In the genomic region with DNA sequence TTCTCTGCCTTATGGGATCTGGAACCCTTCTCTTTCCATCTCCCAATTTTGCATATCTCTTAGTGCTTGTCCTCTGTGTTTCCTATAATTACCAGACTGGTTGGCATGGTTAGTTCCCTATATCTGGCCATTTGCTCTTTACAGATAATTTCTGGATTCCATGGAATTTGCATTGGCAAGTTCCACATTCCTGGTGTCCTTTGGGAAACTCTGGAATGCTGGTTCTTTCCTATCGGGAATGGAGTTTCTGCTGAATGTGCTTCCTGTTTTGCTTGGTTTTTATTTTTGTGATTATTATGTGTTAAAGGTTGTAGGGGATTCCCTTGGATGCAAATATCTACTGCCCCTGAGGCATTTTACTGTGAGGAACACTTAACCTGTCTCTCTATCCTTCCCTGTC, we compare ENCODE assay signal across 18 cellular contexts.
DNase-seq lines count a peak whose midpoint lies in the region; ATAC-seq, FAIRE-seq and TF ChIP-seq lines count a peak whose summit lies in the region.
"Had no signal": no experiment of that assay in that cellular context is flagged by ENCODE, and none has a peak within 500 bp of the region (broad histone marks: within the 10 kb centered on the region; RNA-seq: fewer than 3 reads in every experiment).

No MANE protein-coding gene starts in this region.

- H3K4me1 ChIP-seq in K562 (replicated peaks in 1 of 2; ENCODE audit: control insufficient read depth in 2 of 2, insufficient read depth in 2 of 2, low read length in 2 of 2), result peaks cover 4 to 30% of the 10 kb centered on the region in 2 experiments; a peak in 4 of 5 replicates
- peaks cover 0 to 21% (median 0%) of the 10 kb centered on the region in 3 donors for H3K4me1 ChIP-seq in esophagus squamous epithelium
- H3K4me1 ChIP-seq: Peyer's patch had no signal

- no peak overlapping the region for H2AFZ ChIP-seq in K562 (ENCODE audit: low read depth, low read length)

- no peak for FAIRE-seq in K562 (lab: Jason Lieb, UNC)

- H3K27ac ChIP-seq in K562 (ENCODE audit: extremely low read depth, low read depth, low read length), result no peak overlapping the region
- no peak overlapping the region for H3K27ac ChIP-seq in esophagus squamous epithelium
- H3K27ac ChIP-seq: BLaER1, Peyer's patch had no signal

- no peak overlapping the region for H3K4me2 ChIP-seq in K562 (ENCODE audit: insufficient read depth, low read length)
- H3K4me2 ChIP-seq: BLaER1 had no signal

- H3K27me3 ChIP-seq in K562 (ENCODE audit: control insufficient read depth in 2 of 2, insufficient read depth in 2 of 2, low read length in 2 of 2) (no peaks in the 10 kb centered on the region), esophagus squamous epithelium (no peaks in the 10 kb centered on the region)
- H3K27me3 ChIP-seq: BLaER1, Peyer's patch had no signal

- TF ChIP-seq CTCF in K562 (IDR thresholded peaks at IDR 0.05 in 2 of 3, conservative IDR thresholded peaks at IDR 0.05 in 1 of 3; ENCODE audit: insufficient read depth in 2 of 3, low read depth in 1 of 3, low read length in 3 of 3), result no peak
- TF ChIP-seq CTCF in esophagus squamous epithelium (IDR thresholded peaks at IDR 0.05), result no peak
- no peak for TF ChIP-seq CTCF in GM13976 (IDR thresholded peaks at IDR 0.05; ENCODE audit: borderline replicate concordance, control extremely low read depth, extremely low read depth, insufficient read depth, missing control alignments)

- no peaks in the 10 kb centered on the region for H3K36me3 ChIP-seq in K562 (ENCODE audit: control insufficient read depth, insufficient read depth, low read length)
- H3K36me3 ChIP-seq in esophagus squamous epithelium, result no peaks in the 10 kb centered on the region
- H3K36me3 ChIP-seq: BLaER1, Peyer's patch had no signal

- 100% methylated on average over 1 of the region's 1 CpG for WGBS in K562 (ENCODE audit: insufficient coverage, low coverage, missing lambda C conversion rate)
- 71 to 90% methylated on average over 1 of the region's 1 CpG for WGBS in esophagus squamous epithelium, 2 donors

- H3K9ac ChIP-seq in K562 (ENCODE audit: insufficient read depth in 1 of 2, low read depth in 2 of 2, low read length in 2 of 2), result no peak overlapping the region
- H3K9ac ChIP-seq: BLaER1 had no signal

- in situ Hi-C loops in K562 (cut with MboI), result no loop called here
- in situ Hi-C loops in GM13976 (cut with MboI; ENCODE audit: low sequenced_read_pairs, unreplicated experiment), result no loop called here

- BruUV-seq in K562 (replicated peaks; lab: Mats Ljungman, UMichigan), result no TSS peak

- H4K20me1 ChIP-seq in K562 (replicated peaks; ENCODE audit: control insufficient read depth, insufficient read depth, low read length), result no peaks in the 10 kb centered on the region
- H4K20me1 ChIP-seq: BLaER1 had no signal

- TF ChIP-seq EP300 in K562 (IDR thresholded peaks at IDR 0.05; ENCODE audit: low read length), result no peak

- POLR2A ChIA-PET in K562 (lab: Yijun Ruan, JAX), result interaction anchor here (0.8 to 1.7 kb wide), 2 partner anchors 7 to 65 kb away, joined by 3 to 8 read pairs; no protein-coding TSS in a partner anchor

- ATAC-seq in K562 (no peak), HG03175 (IDR thresholded peaks at IDR 0.05; ENCODE audit: unreplicated experiment) (no peak), GM18502 (IDR thresholded peaks at IDR 0.05; ENCODE audit: poor library complexity, unreplicated experiment) (no peak)
- ATAC-seq: HCT116 had no signal

- no peaks in the 10 kb centered on the region for H3K9me1 ChIP-seq in K562 (ENCODE audit: control insufficient read depth, insufficient read depth, low read length)

- CTCF ChIA-PET in K562 (lab: Yijun Ruan, JAX; ENCODE audit: low intra/inter-chr PET ratio), result no interaction called here

- intact Hi-C loops in K562 (cut with micrococcal nuclease), result no loop called here
- intact Hi-C loops in esophagus squamous epithelium (cut with DNase I), result no loop called here

- no peaks in the 10 kb centered on the region for H3K9me3 ChIP-seq in K562 (replicated peaks; ENCODE audit: control insufficient read depth, insufficient read depth, low read depth, low read length)
- H3K9me3 ChIP-seq in esophagus squamous epithelium, result no peaks in the 10 kb centered on the region
- H3K9me3 ChIP-seq: BLaER1, Peyer's patch had no signal

- TF ChIP-seq POLR2A in K562 (conservative IDR thresholded peaks at IDR 0.05) (no peak), esophagus squamous epithelium (IDR thresholded peaks at IDR 0.05) (no peak)

- no peaks in the 10 kb centered on the region for H3K79me2 ChIP-seq in K562 (ENCODE audit: control insufficient read depth, insufficient read depth, low read length)

- H3K4me3 ChIP-seq in K562 (no peak overlapping the region), esophagus squamous epithelium (no peak overlapping the region)
- H3K4me3 ChIP-seq: BLaER1, Peyer's patch had no signal

- no peak for TF ChIP-seq RAD21 in K562 (CRISPR knock-in tag; conservative IDR thresholded peaks at IDR 0.05 in 1 of 2, IDR thresholded peaks at IDR 0.05 in 1 of 2)

- DNase-seq in EL (peak; percentile 2), K562 (ENCODE audit: extremely low read depth in 1 of 4, low spot score in 3 of 4) (no peak), foreskin melanocyte (peak; percentile 10), pulmonary artery endothelial cell (ENCODE audit: low read depth, low spot score) (peak; percentile 5), esophagus squamous epithelium (lab: John Stamatoyannopoulos, UW) (no peak), GM13976 (ENCODE audit: low spot score) (no peak)
- DNase-seq: CD8-positive, alpha-beta memory T cell; MM.1S; NCI-H1105 treated with DMSO at 0.1 percent for 48 hours; NCI-H1930; NCI-H2171 treated with DMSO at 0.1 percent for 48 hours; NCI-H510A treated with DMSO at 0.1 percent for 48 hours; Peyer's patch; SHP77 had no signal

TF ChIP-seq in K562, 482 proteins besides CTCF, POLR2A, EP300 and RAD21:
- TF ChIP-seq ZNF644 (tag; IDR thresholded peaks at IDR 0.05; ENCODE audit: low read depth), result 0 out of 2 replicates have a peak, but pooled peaks have one; percentile 2
- TF ChIP-seq TAF7 (tag; IDR thresholded peaks at IDR 0.05), result no peak

Comparison
In these comparisons a context has a peak if more than half of its experiments do, and no peak if none do; other contexts are left out.
1. DNase-seq: peak in EL (single experiment), foreskin melanocyte (single experiment) and pulmonary artery endothelial cell (single experiment); none in K562 (0 of 4), esophagus squamous epithelium (single experiment) and GM13976 (single experiment).